30 cellular contexts compared by ENCODE assay signal in the genomic region with DNA sequence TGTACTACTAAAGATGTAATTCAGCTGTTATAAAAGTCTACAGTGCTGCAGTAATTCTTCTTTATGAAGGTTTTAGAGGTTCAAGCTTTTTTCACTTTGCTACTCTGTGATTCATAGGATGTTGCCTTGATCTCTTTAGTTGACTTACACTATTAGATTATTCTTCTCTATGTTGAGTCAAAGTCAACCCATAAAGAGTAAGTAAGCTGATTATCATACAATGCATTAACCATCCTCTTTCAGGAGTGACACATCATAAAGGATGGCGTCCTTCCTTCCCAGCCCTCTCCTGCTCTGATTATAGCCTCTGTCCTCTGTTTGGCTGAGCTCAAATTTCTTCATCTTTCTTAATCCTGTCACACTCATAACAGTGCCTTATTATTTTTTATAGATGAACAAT. TPM values are rescaled to one million over a fixed set of nuclear protein-coding genes. Genes with fewer than 3 reads are reported as not detected.
"Had no signal": no experiment of that assay in that cellular context is flagged by ENCODE, and none has a peak within 500 bp of the region (broad histone marks: within the 10 kb centered on the region; RNA-seq: fewer than 3 reads in every experiment).

No MANE protein-coding gene starts in this region.

- FAIRE-seq: astrocyte, TTC549 had no signal

- DNase-seq: activated CD4-positive, alpha-beta T cell treated with anti-CD3 and anti-CD28 coated beads for 36 hours; activated CD4-positive, alpha-beta T cell treated with anti-CD3 and anti-CD28 coated beads, Interleukin-2, amount 10 ng/mL, durations not matched to agents 7 days and 5 days; activated CD4-positive, alpha-beta T cell treated with anti-CD3 and anti-CD28 coated beads, Interleukin-2, amount 50 U/mL, for 48 hours; activated CD8-positive, alpha-beta T cell treated with anti-CD3 and anti-CD28 coated beads, Interleukin-2, amount 10 ng/mL, durations not matched to agents 7 days and 5 days; activated gamma-delta T cell; activated naive CD4-positive, alpha-beta T cell treated with Interleukin-2 at 50 U/mL for 16 hours; activated naive CD8-positive, alpha-beta T cell treated with anti-CD3 and anti-CD28 coated beads, Interleukin-2, amount 10 ng/mL, durations not matched to agents 7 days and 5 days; activated T-cell treated with anti-CD3 and anti-CD28 coated beads, Interleukin-2, amount 50 U/mL, for 24 hours; body of pancreas; caudate nucleus; cerebellar nuclear complex; NCI-H1092 treated with DMSO at 0.1 percent for 48 hours; NCI-H1417; NCI-H146; NCI-H187; NCI-H2029 treated with DMSO at 0.1 percent for 48 hours; NCI-H2107; NCI-H2171 treated with DMSO at 0.1 percent for 48 hours; NCI-H2227 treated with DMSO at 0.1 percent for 48 hours; NCI-H446; NCI-H510A treated with DMSO at 0.1 percent for 48 hours; NCI-H526 treated with DMSO at 0.1 percent for 48 hours; NK-92 treated with Interleukin-12 subunit alpha and Interleukin-12 subunit beta, amount 100 ng/mL, for 24 hours; Right ventricle myocardium superior had no signal

RNA-seq across cellular contexts. Expression of gene DYNAP, which starts 29.2 kb away (rescaled TPM):
- total RNA-seq: activated CD4-positive, alpha-beta T cell treated with anti-CD3 and anti-CD28 coated beads for 36 hours; activated CD4-positive, alpha-beta T cell treated with anti-CD3 and anti-CD28 coated beads, Interleukin-2, amount 10 ng/mL, durations not matched to agents 7 days and 5 days; activated CD8-positive, alpha-beta T cell treated with anti-CD3 and anti-CD28 coated beads, Interleukin-2, amount 10 ng/mL, durations not matched to agents 7 days and 5 days; activated naive CD8-positive, alpha-beta T cell treated with anti-CD3 and anti-CD28 coated beads, Interleukin-2, amount 10 ng/mL, durations not matched to agents 7 days and 5 days; activated T-helper 2 cell treated with anti-CD3 and anti-CD28 coated beads, Interferon-gamma antibody, Interleukin-2, Interleukin-4, amounts not matched to agents 10 μg/mL and 5 μg/mL and 100 μg/mL, durations not matched to agents 14 hours and 24 hours and 36 hours; astrocyte; body of pancreas; breast epithelium; M059J; OCI-LY7; Right ventricle myocardium superior had no signal
